ENCODE assay signal across 24 cellular contexts in genomic region chr12:13307143-13307831, GRCh38.
"Had no signal": no experiment of that assay in that cellular context is flagged by ENCODE, and none has a peak within 500 bp of the region (broad histone marks: within the 10 kb centered on the region; RNA-seq: fewer than 3 reads in every experiment).

No MANE protein-coding gene starts in this region.

- H3K4me3 Mint-ChIP-seq: dendritic cell treated with granulocyte-macrophage colony-stimulating factor and Interleukin-4, amounts not matched to agents 40 ng/mL and 50 ng/mL, for 4 days; endodermal cell; immature natural killer cell; naive thymus-derived CD8-positive, alpha-beta T cell; stimulated activated effector memory CD8-positive, alpha-beta T cell treated with anti-CD3 and anti-CD28 coated beads, Interleukin-12 subunit alpha, Interleukin-12 subunit beta, amount 100 ng/mL, for 72 hours; stimulated activated naive CD8-positive, alpha-beta T cell treated with anti-CD3 and anti-CD28 coated beads, Interleukin-15, Interleukin-2, amounts not matched to agents 100 ng/mL and 50 ng/mL, for 24 hours had no signal

- H3K9ac ChIP-seq: parathyroid adenoma had no signal

- H3K27ac Mint-ChIP-seq: dendritic cell treated with granulocyte-macrophage colony-stimulating factor and Interleukin-4, amounts not matched to agents 40 ng/mL and 50 ng/mL, for 4 days; endodermal cell; immature natural killer cell; naive thymus-derived CD8-positive, alpha-beta T cell; progenitor cell of endocrine pancreas; stimulated activated effector memory CD8-positive, alpha-beta T cell treated with anti-CD3 and anti-CD28 coated beads, Interleukin-12 subunit alpha, Interleukin-12 subunit beta, amount 100 ng/mL, for 72 hours; stimulated activated naive CD8-positive, alpha-beta T cell treated with anti-CD3 and anti-CD28 coated beads, Interleukin-15, Interleukin-2, amounts not matched to agents 100 ng/mL and 50 ng/mL, for 24 hours had no signal

- H3K9me3 Mint-ChIP-seq: dendritic cell treated with granulocyte-macrophage colony-stimulating factor and Interleukin-4, amounts not matched to agents 40 ng/mL and 50 ng/mL, for 4 days; endodermal cell; stimulated activated effector memory CD8-positive, alpha-beta T cell treated with anti-CD3 and anti-CD28 coated beads, Interleukin-12 subunit alpha, Interleukin-12 subunit beta, amount 100 ng/mL, for 72 hours; stimulated activated naive CD8-positive, alpha-beta T cell treated with anti-CD3 and anti-CD28 coated beads, Interleukin-15, Interleukin-2, amounts not matched to agents 100 ng/mL and 50 ng/mL, for 24 hours had no signal

- H3K4me1 Mint-ChIP-seq: immature natural killer cell; naive thymus-derived CD8-positive, alpha-beta T cell; stimulated activated effector memory CD8-positive, alpha-beta T cell treated with anti-CD3 and anti-CD28 coated beads, Interleukin-12 subunit alpha, Interleukin-12 subunit beta, amount 100 ng/mL, for 72 hours had no signal

- H3K4me1 ChIP-seq: colonic mucosa, left ventricle myocardium inferior, lower lobe of right lung, parathyroid adenoma, tibial nerve, upper lobe of left lung had no signal

- H3K36me3 Mint-ChIP-seq: immature natural killer cell; naive thymus-derived CD8-positive, alpha-beta T cell; stimulated activated effector memory CD8-positive, alpha-beta T cell treated with anti-CD3 and anti-CD28 coated beads, Interleukin-12 subunit alpha, Interleukin-12 subunit beta, amount 100 ng/mL, for 72 hours had no signal

- H3K36me3 ChIP-seq: colonic mucosa, left ventricle myocardium inferior, lower lobe of right lung, thoracic aorta, tibial nerve, upper lobe of left lung had no signal

- DNase-seq: colonic mucosa; effector CD8-positive, alpha-beta T cell; endodermal cell; hypothalamus; immature natural killer cell; islet precursor cell; kidney glomerular epithelial cell; left colon; left ventricle myocardium inferior; lower lobe of right lung; naive thymus-derived CD8-positive, alpha-beta T cell; stimulated activated CD4-positive, alpha-beta T cell treated with anti-CD3 and anti-CD28 coated beads, Interleukin-2, amount 100 ng/mL, for 24 hours; stimulated activated CD4-positive, alpha-beta T cell treated with anti-CD3 and anti-CD28 coated beads, Interleukin-4, amount 100 ng/mL, for 24 hours; upper lobe of left lung had no signal

- H3K9me3 ChIP-seq: colonic mucosa, left ventricle myocardium inferior, lower lobe of right lung, thoracic aorta, tibial nerve, upper lobe of left lung had no signal

- H3K27ac ChIP-seq: colonic mucosa, epithelial cell of prostate, left ventricle myocardium inferior, lower lobe of right lung, parathyroid adenoma, thoracic aorta, tibial nerve, upper lobe of left lung had no signal

- H3K4me3 ChIP-seq: colonic mucosa, left ventricle myocardium inferior, lower lobe of right lung, thoracic aorta, tibial nerve, upper lobe of left lung had no signal

- ATAC-seq: esophagus mucosa; left colon; lower lobe of right lung; naive thymus-derived CD8-positive, alpha-beta T cell; sciatic nerve; stimulated activated effector memory CD8-positive, alpha-beta T cell treated with anti-CD3 and anti-CD28 coated beads, Interleukin-12 subunit alpha, Interleukin-12 subunit beta, amount 100 ng/mL, for 72 hours had no signal

- H3K27me3 ChIP-seq: colonic mucosa, tibial nerve, upper lobe of left lung had no signal
